Comparison of ENCODE assay signal across 1 cellular context in genomic region chr19:39074205-39074692, GRCh38.
TF ChIP-seq lines count a peak whose summit lies in the region.

No MANE protein-coding gene starts in this region.

TF ChIP-seq in HEK293, 187 proteins besides CTCF, POLR2A, EP300 and RAD21 (continued from another document):
- TF ChIP-seq, protein P1, sequence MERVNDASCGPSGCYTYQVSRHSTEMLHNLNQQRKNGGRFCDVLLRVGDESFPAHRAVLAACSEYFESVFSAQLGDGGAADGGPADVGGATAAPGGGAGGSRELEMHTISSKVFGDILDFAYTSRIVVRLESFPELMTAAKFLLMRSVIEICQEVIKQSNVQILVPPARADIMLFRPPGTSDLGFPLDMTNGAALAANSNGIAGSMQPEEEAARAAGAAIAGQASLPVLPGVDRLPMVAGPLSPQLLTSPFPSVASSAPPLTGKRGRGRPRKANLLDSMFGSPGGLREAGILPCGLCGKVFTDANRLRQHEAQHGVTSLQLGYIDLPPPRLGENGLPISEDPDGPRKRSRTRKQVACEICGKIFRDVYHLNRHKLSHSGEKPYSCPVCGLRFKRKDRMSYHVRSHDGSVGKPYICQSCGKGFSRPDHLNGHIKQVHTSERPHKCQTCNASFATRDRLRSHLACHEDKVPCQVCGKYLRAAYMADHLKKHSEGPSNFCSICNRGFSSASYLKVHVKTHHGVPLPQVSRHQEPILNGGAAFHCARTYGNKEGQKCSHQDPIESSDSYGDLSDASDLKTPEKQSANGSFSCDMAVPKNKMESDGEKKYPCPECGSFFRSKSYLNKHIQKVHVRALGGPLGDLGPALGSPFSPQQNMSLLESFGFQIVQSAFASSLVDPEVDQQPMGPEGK (tag by site-specific recombination; IDR thresholded peaks at IDR 0.05) = no peak
- TF ChIP-seq ZNF391 (tag by site-specific recombination; IDR thresholded peaks at IDR 0.05; ENCODE audit: borderline replicate concordance, low read depth) = no peak; the same call in 1 of the 2 replicates
